In the genomic region with DNA sequence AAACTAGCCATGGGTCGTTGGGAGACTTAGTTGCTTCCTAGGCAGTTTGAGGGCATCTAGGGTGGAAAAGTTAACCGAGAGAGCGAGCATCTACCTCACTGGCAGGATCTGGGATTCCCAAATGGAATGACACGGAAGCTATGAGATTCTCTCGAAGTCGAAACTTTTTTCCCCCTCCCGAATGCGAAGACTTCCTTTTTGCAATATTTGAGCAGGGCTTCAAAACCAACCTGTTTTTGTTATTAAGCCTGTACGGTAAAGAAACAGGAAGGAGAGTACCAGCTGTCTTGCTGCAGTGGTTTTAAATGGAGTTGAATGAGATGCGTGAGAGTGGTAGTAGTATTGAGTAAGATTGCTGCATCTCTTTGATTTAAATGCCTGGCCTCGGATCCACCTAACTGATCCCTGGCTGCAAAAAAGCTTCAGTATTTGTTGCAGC, we compare ENCODE assay signal across 1 cellular context.
A peak's percentile ranks its signal among the peaks of the same experiment; 100 is the strongest.
TF ChIP-seq lines count a peak whose summit lies in the region.

No MANE protein-coding gene starts in this region.

TF ChIP-seq in HepG2, 621 proteins besides CTCF, POLR2A, EP300 and RAD21 (continued from another document and continues in another):
- no peak for TF ChIP-seq ZNF770 (CRISPR knock-in tag; IDR thresholded peaks at IDR 0.05)
- no peak for TF ChIP-seq MTF1 (CRISPR knock-in tag; IDR thresholded peaks at IDR 0.05)
- no peak for TF ChIP-seq LBX2 (CRISPR knock-in tag; IDR thresholded peaks at IDR 0.05; ENCODE audit: borderline replicate concordance)
- TF ChIP-seq ZNF101 (CRISPR knock-in tag; IDR thresholded peaks at IDR 0.05; ENCODE audit: borderline replicate concordance, low read depth), result no peak
- TF ChIP-seq NFIC (IDR thresholded peaks at IDR 0.05; ENCODE audit: low read length), result 0 out of 2 replicates have a peak, but pooled peaks have one; percentile 17
- no peak for TF ChIP-seq TMF1 (CRISPR knock-in tag; IDR thresholded peaks at IDR 0.05; ENCODE audit: low read depth)
- TF ChIP-seq, protein P1, sequence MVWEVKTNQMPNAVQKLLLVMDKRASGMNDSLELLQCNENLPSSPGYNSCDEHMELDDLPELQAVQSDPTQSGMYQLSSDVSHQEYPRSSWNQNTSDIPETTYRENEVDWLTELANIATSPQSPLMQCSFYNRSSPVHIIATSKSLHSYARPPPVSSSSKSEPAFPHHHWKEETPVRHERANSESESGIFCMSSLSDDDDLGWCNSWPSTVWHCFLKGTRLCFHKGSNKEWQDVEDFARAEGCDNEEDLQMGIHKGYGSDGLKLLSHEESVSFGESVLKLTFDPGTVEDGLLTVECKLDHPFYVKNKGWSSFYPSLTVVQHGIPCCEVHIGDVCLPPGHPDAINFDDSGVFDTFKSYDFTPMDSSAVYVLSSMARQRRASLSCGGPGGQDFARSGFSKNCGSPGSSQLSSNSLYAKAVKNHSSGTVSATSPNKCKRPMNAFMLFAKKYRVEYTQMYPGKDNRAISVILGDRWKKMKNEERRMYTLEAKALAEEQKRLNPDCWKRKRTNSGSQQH (CRISPR knock-in tag; IDR thresholded peaks at IDR 0.05; ENCODE audit: low read depth), result no peak
- TF ChIP-seq ATRX (CRISPR knock-in tag; IDR thresholded peaks at IDR 0.05; ENCODE audit: borderline replicate concordance), result no peak
- TF ChIP-seq NR0B2 (CRISPR knock-in tag; IDR thresholded peaks at IDR 0.05), result no peak
- no peak for TF ChIP-seq ZBTB3 (CRISPR knock-in tag; IDR thresholded peaks at IDR 0.05; ENCODE audit: borderline replicate concordance, low read depth)
- TF ChIP-seq, protein P2, sequence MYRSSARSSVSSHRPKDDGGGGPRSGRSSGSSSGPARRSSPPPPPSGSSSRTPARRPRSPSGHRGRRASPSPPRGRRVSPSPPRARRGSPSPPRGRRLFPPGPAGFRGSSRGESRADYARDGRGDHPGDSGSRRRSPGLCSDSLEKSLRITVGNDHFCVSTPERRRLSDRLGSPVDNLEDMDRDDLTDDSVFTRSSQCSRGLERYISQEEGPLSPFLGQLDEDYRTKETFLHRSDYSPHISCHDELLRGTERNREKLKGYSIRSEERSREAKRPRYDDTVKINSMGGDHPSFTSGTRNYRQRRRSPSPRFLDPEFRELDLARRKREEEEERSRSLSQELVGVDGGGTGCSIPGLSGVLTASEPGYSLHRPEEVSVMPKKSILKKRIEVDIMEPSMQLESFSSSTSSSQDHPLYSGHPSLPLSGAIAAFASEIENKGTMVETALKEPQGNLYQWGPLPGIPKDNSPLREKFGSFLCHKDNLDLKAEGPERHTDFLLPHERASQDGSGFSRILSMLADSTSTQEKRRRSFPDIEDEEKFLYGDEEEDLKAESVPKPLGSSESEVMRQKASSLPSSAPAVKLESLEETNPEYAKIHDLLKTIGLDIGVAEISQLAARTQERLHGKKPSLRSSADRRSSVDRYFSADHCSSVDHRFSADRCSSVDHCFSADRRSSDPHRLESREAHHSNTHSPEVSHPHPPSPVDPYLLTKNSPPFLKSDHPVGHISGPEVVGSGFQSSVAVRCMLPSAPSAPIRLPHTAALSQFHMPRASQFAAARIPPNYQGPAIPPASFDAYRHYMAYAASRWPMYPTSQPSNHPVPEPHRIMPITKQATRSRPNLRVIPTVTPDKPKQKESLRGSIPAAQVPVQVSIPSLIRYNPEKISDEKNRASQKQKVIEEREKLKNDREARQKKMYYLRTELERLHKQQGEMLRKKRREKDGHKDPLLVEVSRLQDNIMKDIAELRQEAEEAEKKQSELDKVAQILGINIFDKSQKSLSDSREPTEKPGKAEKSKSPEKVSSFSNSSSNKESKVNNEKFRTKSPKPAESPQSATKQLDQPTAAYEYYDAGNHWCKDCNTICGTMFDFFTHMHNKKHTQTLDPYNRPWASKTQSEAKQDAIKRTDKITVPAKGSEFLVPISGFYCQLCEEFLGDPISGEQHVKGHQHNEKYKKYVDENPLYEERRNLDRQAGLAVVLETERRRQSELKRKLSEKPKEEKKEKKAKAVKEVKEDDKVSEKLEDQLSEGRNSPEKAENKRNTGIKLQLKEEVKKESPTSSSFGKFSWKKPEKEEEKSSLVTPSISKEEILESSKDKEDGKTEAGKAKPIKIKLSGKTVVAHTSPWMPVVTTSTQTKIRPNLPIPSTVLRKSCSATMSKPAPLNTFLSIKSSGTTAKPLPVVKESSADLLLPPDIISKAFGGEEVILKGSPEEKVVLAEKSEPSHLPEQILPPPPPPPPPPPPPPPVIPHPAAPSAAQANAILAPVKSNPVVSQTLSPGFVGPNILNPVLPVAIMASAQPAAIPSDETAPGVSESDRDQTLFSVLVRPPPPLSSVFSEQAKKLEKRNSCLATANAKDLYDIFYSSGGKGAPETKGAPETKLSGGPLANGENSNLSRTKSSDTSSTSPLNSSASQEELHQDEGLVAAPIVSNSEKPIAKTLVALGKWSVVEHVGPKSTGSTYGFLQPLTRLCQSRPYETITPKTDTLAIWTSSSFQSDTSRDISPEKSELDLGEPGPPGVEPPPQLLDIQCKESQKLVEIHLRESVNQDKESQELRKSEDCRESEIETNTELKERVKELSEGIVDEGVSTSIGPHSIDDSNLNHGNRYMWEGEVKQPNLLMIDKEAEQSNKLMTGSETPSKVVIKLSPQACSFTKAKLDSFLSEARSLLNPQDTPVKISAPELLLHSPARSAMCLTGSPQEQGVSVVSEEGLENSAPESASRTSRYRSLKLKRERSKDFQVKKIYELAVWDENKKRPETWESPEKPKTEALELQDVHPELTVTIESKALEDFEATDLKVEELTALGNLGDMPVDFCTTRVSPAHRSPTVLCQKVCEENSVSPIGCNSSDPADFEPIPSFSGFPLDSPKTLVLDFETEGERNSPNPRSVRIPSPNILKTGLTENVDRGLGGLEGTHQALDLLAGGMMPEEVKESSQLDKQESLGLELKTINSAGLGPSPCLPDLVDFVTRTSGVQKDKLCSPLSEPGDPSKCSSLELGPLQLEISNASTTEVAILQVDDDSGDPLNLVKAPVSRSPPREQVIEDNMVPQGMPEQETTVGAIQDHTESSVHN (CRISPR knock-in tag; IDR thresholded peaks at IDR 0.05), result no peak
- TF ChIP-seq HOXA5 (CRISPR knock-in tag; IDR thresholded peaks at IDR 0.05), result no peak
- TF ChIP-seq ARNTL (CRISPR knock-in tag; IDR thresholded peaks at IDR 0.05), result no peak
- TF ChIP-seq CEBPZ (IDR thresholded peaks at IDR 0.05; ENCODE audit: low read length), result no peak
- TF ChIP-seq, protein P3, sequence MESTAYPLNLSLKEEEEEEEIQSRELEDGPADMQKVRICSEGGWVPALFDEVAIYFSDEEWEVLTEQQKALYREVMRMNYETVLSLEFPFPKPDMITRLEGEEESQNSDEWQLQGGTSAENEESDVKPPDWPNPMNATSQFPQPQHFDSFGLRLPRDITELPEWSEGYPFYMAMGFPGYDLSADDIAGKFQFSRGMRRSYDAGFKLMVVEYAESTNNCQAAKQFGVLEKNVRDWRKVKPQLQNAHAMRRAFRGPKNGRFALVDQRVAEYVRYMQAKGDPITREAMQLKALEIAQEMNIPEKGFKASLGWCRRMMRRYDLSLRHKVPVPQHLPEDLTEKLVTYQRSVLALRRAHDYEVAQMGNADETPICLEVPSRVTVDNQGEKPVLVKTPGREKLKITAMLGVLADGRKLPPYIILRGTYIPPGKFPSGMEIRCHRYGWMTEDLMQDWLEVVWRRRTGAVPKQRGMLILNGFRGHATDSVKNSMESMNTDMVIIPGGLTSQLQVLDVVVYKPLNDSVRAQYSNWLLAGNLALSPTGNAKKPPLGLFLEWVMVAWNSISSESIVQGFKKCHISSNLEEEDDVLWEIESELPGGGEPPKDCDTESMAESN (CRISPR knock-in tag; conservative IDR thresholded peaks at IDR 0.05), result no peak
- no peak for TF ChIP-seq DNMT1 (CRISPR knock-in tag; IDR thresholded peaks at IDR 0.05)
- no peak for TF ChIP-seq ETV6 (CRISPR knock-in tag; conservative IDR thresholded peaks at IDR 0.05)
- no peak for TF ChIP-seq ZSCAN22 (CRISPR knock-in tag; IDR thresholded peaks at IDR 0.05)
- no peak for TF ChIP-seq ZFP82 (CRISPR knock-in tag; IDR thresholded peaks at IDR 0.05; ENCODE audit: borderline replicate concordance)
- no peak for TF ChIP-seq ZNF776 (CRISPR knock-in tag; IDR thresholded peaks at IDR 0.05)
- no peak for TF ChIP-seq MTA3 (CRISPR knock-in tag; IDR thresholded peaks at IDR 0.05)
- TF ChIP-seq NR3C1 (CRISPR knock-in tag; IDR thresholded peaks at IDR 0.05), result no peak
- 0 out of 2 replicates have a peak, but pooled peaks have one; percentile 21 for TF ChIP-seq GMEB1 (CRISPR knock-in tag; IDR thresholded peaks at IDR 0.05; ENCODE audit: borderline replicate concordance)
- TF ChIP-seq SCMH1 (CRISPR knock-in tag; IDR thresholded peaks at IDR 0.05; ENCODE audit: borderline replicate concordance), result no peak
- no peak; the same call in none of the 2 replicates for TF ChIP-seq PHF21A (CRISPR knock-in tag; IDR thresholded peaks at IDR 0.05)
- TF ChIP-seq, protein P4, sequence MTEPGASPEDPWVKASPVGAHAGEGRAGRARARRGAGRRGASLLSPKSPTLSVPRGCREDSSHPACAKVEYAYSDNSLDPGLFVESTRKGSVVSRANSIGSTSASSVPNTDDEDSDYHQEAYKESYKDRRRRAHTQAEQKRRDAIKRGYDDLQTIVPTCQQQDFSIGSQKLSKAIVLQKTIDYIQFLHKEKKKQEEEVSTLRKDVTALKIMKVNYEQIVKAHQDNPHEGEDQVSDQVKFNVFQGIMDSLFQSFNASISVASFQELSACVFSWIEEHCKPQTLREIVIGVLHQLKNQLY (CRISPR knock-in tag; IDR thresholded peaks at IDR 0.05), result no peak
- no peak for TF ChIP-seq PLRG1 (conservative IDR thresholded peaks at IDR 0.05)
- peak; percentile 98 for TF ChIP-seq ZNF367 (CRISPR knock-in tag; IDR thresholded peaks at IDR 0.05; ENCODE audit: borderline replicate concordance)
- no peak for TF ChIP-seq TAF1 (CRISPR knock-in tag; IDR thresholded peaks at IDR 0.05)
- 0 out of 2 replicates have a peak, but pooled peaks have one; percentile 27 for TF ChIP-seq IRF2 (CRISPR knock-in tag; IDR thresholded peaks at IDR 0.05)
